In the genomic region with DNA sequence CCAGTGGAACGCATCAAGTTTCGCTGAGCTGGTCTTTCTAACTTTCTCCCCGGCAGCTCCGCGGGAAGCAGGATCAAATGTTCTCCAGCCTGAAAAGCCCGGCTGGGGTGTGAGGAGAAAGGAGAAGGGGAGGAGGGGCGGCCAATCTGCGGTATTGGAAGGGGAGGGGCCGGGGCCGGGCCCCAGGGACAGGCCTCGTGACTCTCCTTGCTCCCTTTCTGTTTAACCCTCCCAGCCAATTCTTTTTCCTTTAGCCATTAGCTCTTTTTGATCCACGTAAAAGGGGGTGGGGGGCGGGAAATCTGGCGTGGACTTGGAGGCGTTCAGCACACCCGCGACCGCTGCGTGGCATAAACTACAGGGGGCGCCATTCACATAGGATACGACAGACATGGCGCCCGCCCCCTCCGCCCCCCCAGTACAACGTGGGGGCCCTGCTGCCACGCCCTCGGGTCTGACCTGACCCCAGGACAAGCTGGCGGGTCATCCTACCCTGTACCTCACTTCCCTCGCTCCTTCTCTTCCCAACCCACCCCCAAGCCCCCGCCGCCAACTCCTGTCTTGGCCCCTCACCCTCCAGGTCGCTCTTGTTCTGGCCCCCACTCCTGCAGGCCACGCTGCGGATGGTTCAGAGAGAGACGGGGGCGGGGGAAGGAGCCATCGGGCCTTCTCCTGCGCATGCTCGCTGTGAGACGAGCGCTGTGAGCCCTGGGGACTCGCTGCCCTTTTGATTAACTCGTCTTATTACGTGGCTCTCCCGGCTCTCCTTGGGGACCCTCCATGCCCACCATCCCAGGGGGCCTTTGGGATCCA, we compare ENCODE assay signal across 8 cellular contexts. TPM values are rescaled to one million over a fixed set of nuclear protein-coding genes. Genes with fewer than 3 reads are reported as not detected.
DNase-seq lines count a peak whose midpoint lies in the region.

No MANE protein-coding gene starts in this region.

- DNase-seq in NCI-H1417 (lab: John Stamatoyannopoulos, UW) (peak; percentile 27 to 80 (median 49)), NCI-H1417 treated with DMSO at 0.1 percent for 48 hours (lab: John Stamatoyannopoulos, UW) (no peak), MG63 (peak; percentile 74), cerebellum (ENCODE audit: low spot score) (peak; percentile 92), kidney glomerular epithelial cell (lab: John Stamatoyannopoulos, UW) (peak; percentile 57), GF-D8 (lab: John Stamatoyannopoulos, UW) (no peak)
- DNase-seq in activated CD4-positive, alpha-beta T cell treated with anti-CD3 and anti-CD28 coated beads for 1 hour, result peak; percentile 55
- peak; percentile 45 to 61 for DNase-seq in stimulated activated CD4-positive, alpha-beta T cell treated with anti-CD3 and anti-CD28 coated beads, Interleukin-15, amount 100 ng/mL, for 1 hour (ENCODE audit: low read depth in 1 of 2, low spot score in 1 of 2)

- no peaks in the 10 kb centered on the region for H3K27me3 ChIP-seq in MG63

- H3K9me3 ChIP-seq in MG63, result no peaks in the 10 kb centered on the region

- no peaks in the 10 kb centered on the region for H3K36me3 ChIP-seq in MG63

- H3K4me3 ChIP-seq in MG63, result peak overlapping the region; percentile 23

RNA-seq across cellular contexts. Expression of a gene that starts 7.8 kb away (rescaled TPM):
- 10.0 and 15.3 TPM in 2 replicates for total RNA-seq in MG63 (2014; rRNA removed; shearing (Covaris generic); ENCODE audit: low replicate concordance)
- total RNA-seq in cerebellum, result 65.2 TPM

Comparison
In these comparisons a context has a peak if more than half of its experiments do, and no peak if none do; other contexts are left out.
1. DNase-seq: peak in NCI-H1417 (3 of 3), MG63 (single experiment), activated CD4-positive, alpha-beta T cell treated with anti-CD3 and anti-CD28 coated beads for 1 hour (single experiment), cerebellum (single experiment), kidney glomerular epithelial cell (single experiment) and stimulated activated CD4-positive, alpha-beta T cell treated with anti-CD3 and anti-CD28 coated beads, Interleukin-15, amount 100 ng/mL, for 1 hour (2 of 2); none in NCI-H1417 treated with DMSO at 0.1 percent for 48 hours (single experiment) and GF-D8 (single experiment).